Comparison of ENCODE assay signal across 10 cellular contexts in genomic region chr15:29102911-29103824, GRCh38.
DNase-seq lines count a peak whose midpoint lies in the region; ATAC-seq and TF ChIP-seq lines count a peak whose summit lies in the region.
"Had no signal": no experiment of that assay in that cellular context is flagged by ENCODE, and none has a peak within 500 bp of the region (broad histone marks: within the 10 kb centered on the region; RNA-seq: fewer than 3 reads in every experiment).

No MANE protein-coding gene starts in this region.

- peak overlapping the region in 1 of 3 donors; percentile 37 for H3K4me3 Mint-ChIP-seq in T-cell
- H3K4me3 Mint-ChIP-seq: naive B cell had no signal

- TF ChIP-seq CTCF in GM10266 (IDR thresholded peaks at IDR 0.05; ENCODE audit: control insufficient read depth, insufficient read depth, low read depth, missing control alignments) = no peak

- no peak overlapping the region for H3K27ac Mint-ChIP-seq in T-cell

- peak; percentile 12 for DNase-seq in GM10266 (ENCODE audit: extremely low spot score)
- DNase-seq in T-cell = peak in 3 of 34 experiments; percentile 11 to 35 (median 14)
- peak; percentile 64 for DNase-seq in left ventricle myocardium superior
- DNase-seq in DMS153 (lab: John Stamatoyannopoulos, UW) = no peak
- DNase-seq in SHP77 treated with DMSO at 0.1 percent for 48 hours (lab: John Stamatoyannopoulos, UW) = no peak
- no peak for DNase-seq in NCI-H1092 (lab: John Stamatoyannopoulos, UW)

- H3K27me3 ChIP-seq in skeletal muscle satellite cell (ENCODE audit: control insufficient read depth, insufficient read depth, low read length) = no peaks in the 10 kb centered on the region
- H3K27me3 ChIP-seq: adrenal gland had no signal

- ATAC-seq in T-cell (replicated peaks in 1 of 4) (peak in 3 of 4 experiments; percentile 28 to 43 (median 33)), left ventricle myocardium superior (peak; percentile 79), HG03025 (IDR thresholded peaks at IDR 0.05; ENCODE audit: low FRiP score, unreplicated experiment) (no peak)

- POLR2A ChIA-PET in T-cell (lab: Charles Lee) = no interaction called here

- H3K4me3 ChIP-seq in skeletal muscle satellite cell (ENCODE audit: low read length) = peak overlapping the region; percentile 71

- H3K9ac ChIP-seq in skeletal muscle satellite cell (ENCODE audit: low read depth, low read length) = peak overlapping the region; percentile 73

- H3K36me3 ChIP-seq in skeletal muscle satellite cell (ENCODE audit: insufficient read depth, low read length) = no peaks in the 10 kb centered on the region
- H3K36me3 ChIP-seq: adrenal gland had no signal

- peak overlapping the region; percentile 85 for H3K4me2 ChIP-seq in skeletal muscle satellite cell (ENCODE audit: low read length)

- no peaks in the 10 kb centered on the region for H3K27me3 Mint-ChIP-seq in T-cell

- H3K9me3 ChIP-seq in skeletal muscle satellite cell (replicated peaks; ENCODE audit: low read length) = no peaks in the 10 kb centered on the region
- H3K9me3 ChIP-seq: adrenal gland had no signal

- intact Hi-C loops in left ventricle myocardium superior (cut with micrococcal nuclease) = no loop called here

- peaks cover 7 to 12% (median 11%) of the 10 kb centered on the region in 3 donors for H3K4me1 Mint-ChIP-seq in T-cell
- H3K4me1 Mint-ChIP-seq: naive B cell had no signal

- CTCF ChIA-PET in T-cell (lab: Charles Lee) = interaction anchor here (0.9 to 1.3 kb wide), 7 partner anchors 9 to 167 kb away, joined by 3 to 7 read pairs (median 3); no protein-coding TSS in a partner anchor

- H3K36me3 Mint-ChIP-seq in T-cell = peaks cover 21% of the 10 kb centered on the region
- H3K36me3 Mint-ChIP-seq: naive B cell had no signal

- H3K9me3 Mint-ChIP-seq in T-cell = no peaks in the 10 kb centered on the region
- H3K9me3 Mint-ChIP-seq: naive B cell had no signal

- H3K4me1 ChIP-seq in skeletal muscle satellite cell (ENCODE audit: control insufficient read depth, insufficient read depth, low read length) = peaks cover 13% of the 10 kb centered on the region

Comparison
In these comparisons a context has a peak if more than half of its experiments do, and no peak if none do; other contexts are left out.
1. DNase-seq: peak in GM10266 (single experiment) and left ventricle myocardium superior (single experiment); none in DMS153 (single experiment), SHP77 treated with DMSO at 0.1 percent for 48 hours (single experiment) and NCI-H1092 (single experiment).